Comparison of ENCODE assay signal across 1 cellular context in genomic region chr11:68857037-68857586, GRCh38.
TF ChIP-seq lines count a peak whose summit lies in the region.

No MANE protein-coding gene starts in this region.

TF ChIP-seq in H1, 55 proteins besides CTCF, POLR2A, EP300 and RAD21:
- TF ChIP-seq SIX5 (IDR thresholded peaks at IDR 0.05; ENCODE audit: low read depth, low read length) (no peak), RXRA (IDR thresholded peaks at IDR 0.05; ENCODE audit: insufficient read depth, low read depth, low read length) (no peak), MAFK (IDR thresholded peaks at IDR 0.05; ENCODE audit: low read depth, low read length) (no peak), HDAC2 (IDR thresholded peaks at IDR 0.05; ENCODE audit: borderline replicate concordance in 1 of 2, low read depth in 2 of 2, low read length in 2 of 2) (no peak), FOSL1 (IDR thresholded peaks at IDR 0.05; ENCODE audit: insufficient read depth, low read depth, low read length) (no peak), TAF1 (IDR thresholded peaks at IDR 0.05; ENCODE audit: low read depth, low read length) (no peak), KDM4A (IDR thresholded peaks at IDR 0.05; ENCODE audit: low read depth, low read length, severe bottlenecking) (no peak), TCF12 (IDR thresholded peaks at IDR 0.05; ENCODE audit: low read depth, low read length) (no peak), TEAD4 (IDR thresholded peaks at IDR 0.05; ENCODE audit: low read depth, low read length) (no peak), RNF2 (IDR thresholded peaks at IDR 0.05; ENCODE audit: borderline replicate concordance, low read depth, low read length, missing control alignments, poor library complexity, severe bottlenecking) (no peak), ATF3 (IDR thresholded peaks at IDR 0.05; ENCODE audit: insufficient read depth, low read depth, low read length) (no peak), TBP (IDR thresholded peaks at IDR 0.05; ENCODE audit: low read depth, low read length) (no peak)
